8 cellular contexts compared by ENCODE assay signal in the genomic region with DNA sequence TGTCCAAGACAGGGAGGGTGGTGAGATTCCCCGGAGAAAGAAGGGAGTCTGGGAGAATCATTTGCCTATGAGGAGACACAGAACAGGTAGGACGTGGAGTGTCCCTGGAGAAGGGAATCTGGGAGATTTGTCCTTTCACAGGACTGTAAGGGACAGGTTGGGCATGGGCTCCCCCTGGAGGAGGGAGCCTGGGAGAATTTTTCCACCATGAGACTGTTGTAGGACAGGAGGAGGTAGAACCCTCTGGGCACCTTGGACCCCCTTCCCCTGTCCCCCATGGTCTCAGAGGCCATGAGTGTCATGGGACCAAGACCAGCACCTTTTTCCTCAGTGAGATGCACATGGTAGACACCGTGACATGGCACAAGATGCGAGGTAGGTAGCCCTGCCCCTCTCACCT. TPM values are rescaled to one million over a fixed set of nuclear protein-coding genes. Genes with fewer than 3 reads are reported as not detected.
A peak's percentile ranks its signal among the peaks of the same experiment; 100 is the strongest.
DNase-seq lines count a peak whose midpoint lies in the region; TF ChIP-seq lines count a peak whose summit lies in the region.
"Had no signal": no experiment of that assay in that cellular context is flagged by ENCODE, and none has a peak within 500 bp of the region (broad histone marks: within the 10 kb centered on the region; RNA-seq: fewer than 3 reads in every experiment).

No MANE protein-coding gene starts in this region.

- H3K27ac Mint-ChIP-seq in CD8-positive, alpha-beta memory T cell, result peak overlapping the region in 2 of 8 donors; percentile 38 to 92

- H3K79me1 ChIP-seq in mesenchymal stem cell (replicated peaks; ENCODE audit: low read length, poor library complexity, severe bottlenecking), result peaks cover 4% of the 10 kb centered on the region

- H2AK5ac ChIP-seq in mesenchymal stem cell (ENCODE audit: low read length, severe bottlenecking), result no peak overlapping the region

- H3K4me3 ChIP-seq in HFF-Myc (replicated peaks; ENCODE audit: low read depth, low read length) (no peak overlapping the region), astrocyte of the cerebellum (ENCODE audit: low read depth, low read length) (no peak overlapping the region), mesenchymal stem cell (ENCODE audit: insufficient read depth in 1 of 2, low read depth in 1 of 2, low read length in 2 of 2) (no peak overlapping the region), dorsolateral prefrontal cortex (no peak overlapping the region)
- H3K4me3 ChIP-seq in CD8-positive, alpha-beta memory T cell (ENCODE audit: low read length), result no peak overlapping the region
- no peak overlapping the region for H3K4me3 ChIP-seq in effector memory CD4-positive, alpha-beta T cell (ENCODE audit: insufficient read depth, low read depth, low read length, poor library complexity, severe bottlenecking)

- CTCF ChIA-PET in CD8-positive, alpha-beta memory T cell (lab: Charles Lee), result no interaction called here

- peaks cover 0 to 48% (median 5%) of the 10 kb centered on the region in 3 donors for H3K36me3 Mint-ChIP-seq in CD8-positive, alpha-beta memory T cell

- no peak overlapping the region for H3K27ac ChIP-seq in mesenchymal stem cell (ENCODE audit: low read length, poor library complexity, severe bottlenecking)
- no peak overlapping the region for H3K27ac ChIP-seq in dorsolateral prefrontal cortex
- H3K27ac ChIP-seq in CD8-positive, alpha-beta memory T cell (ENCODE audit: low read depth, low read length), result no peak overlapping the region
- H3K27ac ChIP-seq in effector memory CD4-positive, alpha-beta T cell (ENCODE audit: insufficient read depth, low read length, poor library complexity, severe bottlenecking), result no peak overlapping the region

- H3K23ac ChIP-seq in mesenchymal stem cell (ENCODE audit: low read length in 2 of 2), result no peak overlapping the region

- POLR2A ChIA-PET in CD8-positive, alpha-beta memory T cell (lab: Charles Lee), result no interaction called here

- no peaks in the 10 kb centered on the region for H3K9me3 Mint-ChIP-seq in CD8-positive, alpha-beta memory T cell

- H3K36me3 ChIP-seq in mesenchymal stem cell (ENCODE audit: control insufficient read depth in 1 of 2, insufficient read depth in 2 of 2, low read depth in 1 of 2, low read length in 2 of 2), result peaks cover 15 to 34% of the 10 kb centered on the region in 2 experiments
- no peaks in the 10 kb centered on the region for H3K36me3 ChIP-seq in CD8-positive, alpha-beta memory T cell (ENCODE audit: insufficient read depth, low read length)
- peaks cover 4% of the 10 kb centered on the region for H3K36me3 ChIP-seq in effector memory CD4-positive, alpha-beta T cell (ENCODE audit: control insufficient read depth, insufficient read depth, low read length)

- H3K4me2 ChIP-seq in mesenchymal stem cell (ENCODE audit: low read length, poor library complexity, severe bottlenecking), result no peak overlapping the region

- peaks cover 22 to 49% (median 28%) of the 10 kb centered on the region in 3 donors for H3K4me1 Mint-ChIP-seq in CD8-positive, alpha-beta memory T cell

- H2BK5ac ChIP-seq in mesenchymal stem cell (ENCODE audit: low read depth, low read length, poor library complexity, severe bottlenecking), result no peak overlapping the region

- H3K27me3 ChIP-seq in mesenchymal stem cell (ENCODE audit: control insufficient read depth in 1 of 2, insufficient read depth in 1 of 2, low read length in 2 of 2) (no peaks in the 10 kb centered on the region), dorsolateral prefrontal cortex (peaks cover 0 to 69% (median 5%) of the 10 kb centered on the region in 45 donors)
- H3K27me3 ChIP-seq in CD8-positive, alpha-beta memory T cell (ENCODE audit: insufficient read depth, low read length, poor library complexity, severe bottlenecking), result no peaks in the 10 kb centered on the region
- H3K27me3 ChIP-seq in effector memory CD4-positive, alpha-beta T cell (replicated peaks; ENCODE audit: control insufficient read depth, insufficient read depth, low read length, poor library complexity, severe bottlenecking), result no peaks in the 10 kb centered on the region

- H3K18ac ChIP-seq in mesenchymal stem cell (ENCODE audit: low read depth in 1 of 2, low read length in 2 of 2), result no peak overlapping the region

- no peak overlapping the region for H2AFZ ChIP-seq in mesenchymal stem cell (ENCODE audit: low read depth, low read length)

- no peak overlapping the region for H2BK120ac ChIP-seq in mesenchymal stem cell (ENCODE audit: low read depth, low read length)

- no peaks in the 10 kb centered on the region for H3K9me3 ChIP-seq in mesenchymal stem cell (ENCODE audit: control insufficient read depth, low read length)
- no peaks in the 10 kb centered on the region for H3K9me3 ChIP-seq in CD8-positive, alpha-beta memory T cell (ENCODE audit: low read length)
- no peaks in the 10 kb centered on the region for H3K9me3 ChIP-seq in effector memory CD4-positive, alpha-beta T cell (ENCODE audit: control insufficient read depth, low read length)

- 85% methylated on average over 4 of the region's 4 CpGs for WGBS in mesenchymal stem cell

- H4K91ac ChIP-seq in mesenchymal stem cell (ENCODE audit: low read length), result no peak overlapping the region

- H3K27me3 Mint-ChIP-seq in CD8-positive, alpha-beta memory T cell, result no peaks in the 10 kb centered on the region

- H2BK12ac ChIP-seq in mesenchymal stem cell (ENCODE audit: low read length in 2 of 2), result peak overlapping the region in 1 of 2 experiments; percentile 63

- H3K14ac ChIP-seq in mesenchymal stem cell (ENCODE audit: low read length in 2 of 2), result no peak overlapping the region

- in situ Hi-C loops in astrocyte of the cerebellum (cut with HindIII; ENCODE audit: low sequenced_read_pairs), result no loop called here

- no peak overlapping the region for H4K8ac ChIP-seq in mesenchymal stem cell (ENCODE audit: low read length)

- TF ChIP-seq CTCF in HFF-Myc (IDR thresholded peaks at IDR 0.05; ENCODE audit: low read depth, low read length, missing control alignments), result peak; percentile 46
- peak; percentile 47 for TF ChIP-seq CTCF in astrocyte of the cerebellum (IDR thresholded peaks at IDR 0.05; ENCODE audit: low read depth, low read length, missing control alignments)
- TF ChIP-seq CTCF in dorsolateral prefrontal cortex (IDR thresholded peaks at IDR 0.05 in 54 of 56, conservative IDR thresholded peaks at IDR 0.05 in 2 of 56; ENCODE audit: low read depth in 1 of 56, partially characterized antibody in 56 of 56), result peak in 8 of 56 donors; percentile 10 to 20 (median 14)

- H3K4me3 Mint-ChIP-seq in CD8-positive, alpha-beta memory T cell, result no peak overlapping the region

- intact Hi-C loops in dorsolateral prefrontal cortex (cut with DNase I), result loop anchor here in 1 of 2 donors (5.0 kb wide), 1 partner anchor 34 kb away; a partner anchor contains a TSS

- H3K9ac ChIP-seq in mesenchymal stem cell (ENCODE audit: low read length), result no peak overlapping the region

- H3K4ac ChIP-seq in mesenchymal stem cell (ENCODE audit: low read depth in 1 of 2, low read length in 2 of 2), result no peak overlapping the region

- DNase-seq in EH (ENCODE audit: low read depth), result peak; percentile 50
- DNase-seq in HFF-Myc (ENCODE audit: extremely low read depth, low read depth), result no peak
- DNase-seq in astrocyte of the cerebellum (ENCODE audit: low read depth), result no peak
- peak; percentile 41 for DNase-seq in mesenchymal stem cell
- no peak for DNase-seq in dorsolateral prefrontal cortex
- DNase-seq in CD8-positive, alpha-beta memory T cell, result no peak
- no peak for DNase-seq in effector memory CD4-positive, alpha-beta T cell
- DNase-seq: stimulated activated CD4-positive, alpha-beta T cell treated with anti-CD3 and anti-CD28 coated beads, Interleukin-12 subunit alpha, Interleukin-12 subunit beta, amount 100 ng/mL, for 4 hours had no signal

- no peak overlapping the region for H2BK15ac ChIP-seq in mesenchymal stem cell (ENCODE audit: low read depth, poor library complexity, severe bottlenecking)

- peaks cover 10% of the 10 kb centered on the region for H3K4me1 ChIP-seq in mesenchymal stem cell (ENCODE audit: control insufficient read depth, insufficient read depth, low read depth, low read length)
- H3K4me1 ChIP-seq in CD8-positive, alpha-beta memory T cell (ENCODE audit: insufficient read depth, low read length), result peaks cover 10% of the 10 kb centered on the region
- peaks cover 4% of the 10 kb centered on the region for H3K4me1 ChIP-seq in effector memory CD4-positive, alpha-beta T cell (ENCODE audit: control insufficient read depth, insufficient read depth, low read length, poor library complexity, severe bottlenecking)

RNA-seq across cellular contexts. Expression of a gene that starts 2.8 kb away (rescaled TPM):
- 12.1 TPM for polyA plus RNA-seq in mesenchymal stem cell (2013, experiment 1 of 2)
- polyA plus RNA-seq in mesenchymal stem cell (2013, experiment 2 of 2), result 12.5 TPM
- 10 to 100 TPM; 13.7 to 42.8 (median 26.2) TPM for total RNA-seq in dorsolateral prefrontal cortex
- total RNA-seq in CD8-positive, alpha-beta memory T cell, result 10 to 100 TPM; 12.8 to 13.5 TPM
- polyA plus RNA-seq in CD8-positive, alpha-beta memory T cell, result 17.8 TPM

RNA-seq across cellular contexts. Expression of a gene that starts 10.0 kb away (rescaled TPM):
- 98.9 TPM for polyA plus RNA-seq in mesenchymal stem cell (2013, experiment 1 of 2)
- 97.3 TPM for polyA plus RNA-seq in mesenchymal stem cell (2013, experiment 2 of 2)
- 10 to 100 TPM; 13.5 to 43.9 (median 25.0) TPM for total RNA-seq in dorsolateral prefrontal cortex
- 100 to 1,000 TPM; 150 to 153 TPM for total RNA-seq in CD8-positive, alpha-beta memory T cell
- polyA plus RNA-seq in CD8-positive, alpha-beta memory T cell, result 109 TPM

RNA-seq across cellular contexts. Expression of a gene that starts 28.0 kb away (rescaled TPM):
- 11.5 TPM for polyA plus RNA-seq in mesenchymal stem cell (2013, experiment 1 of 2)
- 12.4 TPM for polyA plus RNA-seq in mesenchymal stem cell (2013, experiment 2 of 2)
- total RNA-seq in dorsolateral prefrontal cortex, result 10 to 100 TPM; 15.0 to 35.0 (median 22.4) TPM
- 10 to 100 TPM; 14.0 to 15.2 TPM for total RNA-seq in CD8-positive, alpha-beta memory T cell
- 21.5 TPM for polyA plus RNA-seq in CD8-positive, alpha-beta memory T cell

RNA-seq across cellular contexts. Expression of a gene that starts 35.6 kb away (rescaled TPM):
- polyA plus RNA-seq in mesenchymal stem cell (2013, experiment 1 of 2), result 52.9 TPM
- polyA plus RNA-seq in mesenchymal stem cell (2013, experiment 2 of 2), result 53.1 TPM
- total RNA-seq in dorsolateral prefrontal cortex, result 10 to 100 TPM; 18.1 to 39.2 (median 27.8) TPM
- total RNA-seq in CD8-positive, alpha-beta memory T cell, result 100 to 1,000 TPM; 105 to 107 TPM
- 69.4 TPM for polyA plus RNA-seq in CD8-positive, alpha-beta memory T cell

RNA-seq across cellular contexts. Expression of a gene that starts 41.5 kb away (rescaled TPM):
- 12.1 TPM for polyA plus RNA-seq in mesenchymal stem cell (2013, experiment 1 of 2)
- 12.8 TPM for polyA plus RNA-seq in mesenchymal stem cell (2013, experiment 2 of 2)
- total RNA-seq in dorsolateral prefrontal cortex, result 10 to 100 TPM in 104 of 120 experiments, 1 to 10 TPM in 16; 5.3 to 51.8 (median 17.5) TPM
- total RNA-seq in CD8-positive, alpha-beta memory T cell, result 100 to 1,000 TPM; 188 to 211 TPM
- 19.8 TPM for polyA plus RNA-seq in CD8-positive, alpha-beta memory T cell

Comparison
In these comparisons a context has a peak if more than half of its experiments do, and no peak if none do; other contexts are left out.
1. DNase-seq: peak in EH (single experiment) and mesenchymal stem cell (single experiment); none in HFF-Myc (single experiment), astrocyte of the cerebellum (single experiment), dorsolateral prefrontal cortex (0 of 10), CD8-positive, alpha-beta memory T cell (0 of 5) and effector memory CD4-positive, alpha-beta T cell (0 of 3).